In genomic region chr1:28056129-28056925, GRCh38 we compare ENCODE assay signal across 8 cellular contexts. TPM values are rescaled to one million over a fixed set of nuclear protein-coding genes. Genes with fewer than 3 reads are reported as not detected.
A peak's percentile ranks its signal among the peaks of the same experiment; 100 is the strongest.
DNase-seq lines count a peak whose midpoint lies in the region; ATAC-seq and TF ChIP-seq lines count a peak whose summit lies in the region.

No MANE protein-coding gene starts in this region.

- no peaks in the 10 kb centered on the region for H3K27me3 Mint-ChIP-seq in mesothelial cell of epicardium (ENCODE audit: low read depth)

- no peak for TF ChIP-seq RAD21 in HCT116 (IDR thresholded peaks at IDR 0.05; ENCODE audit: low read depth)

- no peaks in the 10 kb centered on the region for H3F3A ChIP-seq in OCI-LY1 (ENCODE audit: insufficient read depth, low read length)

- no peaks in the 10 kb centered on the region for H3K4me1 ChIP-seq in HCT116 (ENCODE audit: control insufficient read depth in 1 of 2, insufficient read depth in 2 of 2, low read length in 2 of 2)
- peaks cover 43% of the 10 kb centered on the region for H3K4me1 ChIP-seq in OCI-LY1 (ENCODE audit: insufficient read depth, low read length, severe bottlenecking)
- H3K4me1 ChIP-seq in mesendoderm (ENCODE audit: control insufficient read depth, low read depth, low read length), result no peaks in the 10 kb centered on the region

- H3K4me3 ChIP-seq in HCT116 (replicated peaks in 1 of 2; ENCODE audit: low read depth in 1 of 2, low read length in 2 of 2), result no peak overlapping the region
- H3K4me3 ChIP-seq in OCI-LY1 (ENCODE audit: low read depth, low read length, poor library complexity, severe bottlenecking), result no peak overlapping the region
- no peak overlapping the region for H3K4me3 ChIP-seq in mesendoderm (ENCODE audit: low read length)

- no peaks in the 10 kb centered on the region for H3K9me2 ChIP-seq in HCT116 (ENCODE audit: insufficient read depth)
- H3K9me2 ChIP-seq in OCI-LY1 (ENCODE audit: low read depth, low read length), result no peaks in the 10 kb centered on the region

- H3K4me1 Mint-ChIP-seq in mesothelial cell of epicardium, result peaks cover 28% of the 10 kb centered on the region

- H2AFZ ChIP-seq in HCT116 (ENCODE audit: low read depth, low read length, poor library complexity, severe bottlenecking), result no peak overlapping the region
- H2AFZ ChIP-seq in OCI-LY1 (ENCODE audit: low read length), result no peak overlapping the region

- no peak overlapping the region for H2BK120ac ChIP-seq in mesendoderm (ENCODE audit: low read depth, low read length)

- no peak overlapping the region for H3K23ac ChIP-seq in mesendoderm (ENCODE audit: low read length)

- H3K18ac ChIP-seq in mesendoderm (ENCODE audit: low read length), result no peak overlapping the region

- no peak for TF ChIP-seq POLR2A in HCT116 (IDR thresholded peaks at IDR 0.05; ENCODE audit: borderline replicate concordance, extremely low read depth, insufficient read depth, insufficient read length)

- no peaks in the 10 kb centered on the region for H3K9me3 ChIP-seq in HCT116 (ENCODE audit: control insufficient read depth in 1 of 2, insufficient read depth in 1 of 2, low read depth in 1 of 2, low read length in 2 of 2)
- no peaks in the 10 kb centered on the region for H3K9me3 ChIP-seq in OCI-LY1 (ENCODE audit: low read length)

- H3K56ac ChIP-seq in mesendoderm (ENCODE audit: low read length), result no peak overlapping the region

- TSS peak; percentile 13 for BruUV-seq in HCT116 (replicated peaks; lab: Mats Ljungman, UMichigan)

- H4K20me1 ChIP-seq in HCT116 (ENCODE audit: insufficient read depth) (peaks cover 3% of the 10 kb centered on the region; the same call in 1 of the 2 replicates), OCI-LY1 (ENCODE audit: insufficient read depth, low read length) (no peaks in the 10 kb centered on the region)

- WGBS in mesendoderm (ENCODE audit: extremely low coverage, insufficient coverage, low lambda C conversion rate), result no CpG with 5 or more reads among the region's 4 CpGs

- H3K4me2 ChIP-seq in HCT116 (ENCODE audit: low read length) (no peak overlapping the region), OCI-LY1 (ENCODE audit: low read length) (no peak overlapping the region), mesendoderm (ENCODE audit: low read length) (no peak overlapping the region)

- TF ChIP-seq CTCF in HCT116 (IDR thresholded peaks at IDR 0.05 in 2 of 3, conservative IDR thresholded peaks at IDR 0.05 in 1 of 3; ENCODE audit: borderline replicate concordance in 1 of 3, insufficient read depth in 1 of 3, low read depth in 2 of 3, low read length in 2 of 3), result no peak
- no peak for TF ChIP-seq CTCF in OCI-LY1 (IDR thresholded peaks at IDR 0.05; ENCODE audit: low read length)
- no peak for TF ChIP-seq CTCF in mesothelial cell of epicardium (IDR thresholded peaks at IDR 0.05; ENCODE audit: unreplicated experiment)

- CTCF ChIA-PET in HCT116 (lab: Charles Lee), result no interaction called here

- H3K27ac Mint-ChIP-seq in mesothelial cell of epicardium, result no peak overlapping the region

- no peak overlapping the region for H4K8ac ChIP-seq in mesendoderm (ENCODE audit: low read depth, low read length)

- POLR2A ChIA-PET in HCT116 (lab: Charles Lee), result no interaction called here

- H3K27me3 ChIP-seq in HCT116 (ENCODE audit: insufficient read depth, low read length) (no peaks in the 10 kb centered on the region), OCI-LY1 (ENCODE audit: insufficient read depth, low read length) (no peaks in the 10 kb centered on the region), mesendoderm (ENCODE audit: insufficient read depth, low read length, poor library complexity) (no peaks in the 10 kb centered on the region)

- DNase-seq in HCT116 (ENCODE audit: low read depth, low spot score) (no peak), NCI-H226 (no peak), mesothelial cell of epicardium (ENCODE audit: low spot score in 2 of 2, unreplicated experiment in 2 of 2) (no peak), mesendoderm (no peak)
- DNase-seq in activated T-helper 9 cell treated with anti-CD3 and anti-CD28 coated beads, Interleukin-2, amount 50 U/mL, for 16 hours (ENCODE audit: low read depth), result peak; percentile 47
- peak; percentile 53 for DNase-seq in stimulated activated CD4-positive, alpha-beta T cell treated with anti-CD3 and anti-CD28 coated beads, Interleukin-2, amount 100 ng/mL, for 4 hours (ENCODE audit: low read depth)

- H3K36me3 ChIP-seq in HCT116 (ENCODE audit: control insufficient read depth in 1 of 2, insufficient read depth in 2 of 2, low read length in 2 of 2), result no peaks in the 10 kb centered on the region
- H3K36me3 ChIP-seq in OCI-LY1 (ENCODE audit: insufficient read depth, low read length), result peaks cover 32% of the 10 kb centered on the region; the same call in 1 of the 2 replicates
- no peaks in the 10 kb centered on the region for H3K36me3 ChIP-seq in mesendoderm (ENCODE audit: control insufficient read depth, insufficient read depth, low read length)

- H3K79me2 ChIP-seq in HCT116 (ENCODE audit: insufficient read depth, low read length) (peaks cover 32% of the 10 kb centered on the region), OCI-LY1 (ENCODE audit: insufficient read depth, low read length) (peaks cover 36% of the 10 kb centered on the region), mesendoderm (ENCODE audit: control insufficient read depth, insufficient read depth, low read length) (no peaks in the 10 kb centered on the region)

- H3K4me3 Mint-ChIP-seq in mesothelial cell of epicardium, result no peak overlapping the region

- no peak overlapping the region for H2BK15ac ChIP-seq in mesendoderm (replicated peaks; ENCODE audit: low read depth)

- no peak overlapping the region for H2AK5ac ChIP-seq in mesendoderm (ENCODE audit: low read length)

- RAD21 ChIA-PET in HCT116 (lab: Charles Lee; ENCODE audit: low non-redundant PET in 1 of 2, low total read pairs in 2 of 2, uncharacterized antibody in 2 of 2, unreplicated experiment in 2 of 2), result no interaction called here

- no peak overlapping the region for H3K4ac ChIP-seq in mesendoderm (ENCODE audit: low read depth, low read length)

- H4K5ac ChIP-seq in mesendoderm (ENCODE audit: low read length), result no peak overlapping the region

- H3K27ac ChIP-seq in HCT116 (ENCODE audit: low read depth, low read length) (no peak overlapping the region), OCI-LY1 (ENCODE audit: low read depth, low read length, poor library complexity, severe bottlenecking) (peak overlapping the region; percentile 35), mesendoderm (ENCODE audit: low read depth, low read length) (no peak overlapping the region)

- no peaks in the 10 kb centered on the region for H3K9me3 Mint-ChIP-seq in mesothelial cell of epicardium

- H2BK5ac ChIP-seq in mesendoderm (ENCODE audit: low read length), result no peak overlapping the region

- no peak overlapping the region for H3K9ac ChIP-seq in HCT116 (ENCODE audit: low read length)
- H3K9ac ChIP-seq in OCI-LY1 (ENCODE audit: low read length), result no peak overlapping the region
- no peak overlapping the region for H3K9ac ChIP-seq in mesendoderm (ENCODE audit: low read length)

- no peak for ATAC-seq in HCT116
- no peak for ATAC-seq in HG02840 (IDR thresholded peaks at IDR 0.05; ENCODE audit: low FRiP score, unreplicated experiment)

- H3K36me3 Mint-ChIP-seq in mesothelial cell of epicardium, result peaks cover 14% of the 10 kb centered on the region

- H3K79me1 ChIP-seq in mesendoderm (ENCODE audit: low read length), result no peaks in the 10 kb centered on the region

- intact Hi-C loops in HCT116 (cut with micrococcal nuclease), result no loop called here

TF ChIP-seq in HCT116, 20 proteins besides CTCF, POLR2A, EP300 and RAD21:
- TF ChIP-seq, protein P1, sequence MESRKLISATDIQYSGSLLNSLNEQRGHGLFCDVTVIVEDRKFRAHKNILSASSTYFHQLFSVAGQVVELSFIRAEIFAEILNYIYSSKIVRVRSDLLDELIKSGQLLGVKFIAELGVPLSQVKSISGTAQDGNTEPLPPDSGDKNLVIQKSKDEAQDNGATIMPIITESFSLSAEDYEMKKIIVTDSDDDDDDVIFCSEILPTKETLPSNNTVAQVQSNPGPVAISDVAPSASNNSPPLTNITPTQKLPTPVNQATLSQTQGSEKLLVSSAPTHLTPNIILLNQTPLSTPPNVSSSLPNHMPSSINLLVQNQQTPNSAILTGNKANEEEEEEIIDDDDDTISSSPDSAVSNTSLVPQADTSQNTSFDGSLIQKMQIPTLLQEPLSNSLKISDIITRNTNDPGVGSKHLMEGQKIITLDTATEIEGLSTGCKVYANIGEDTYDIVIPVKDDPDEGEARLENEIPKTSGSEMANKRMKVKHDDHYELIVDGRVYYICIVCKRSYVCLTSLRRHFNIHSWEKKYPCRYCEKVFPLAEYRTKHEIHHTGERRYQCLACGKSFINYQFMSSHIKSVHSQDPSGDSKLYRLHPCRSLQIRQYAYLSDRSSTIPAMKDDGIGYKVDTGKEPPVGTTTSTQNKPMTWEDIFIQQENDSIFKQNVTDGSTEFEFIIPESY (IDR thresholded peaks at IDR 0.05; ENCODE audit: extremely low read depth, insufficient replicate concordance, low read length), result no peak
- TF ChIP-seq ATF3 (IDR thresholded peaks at IDR 0.05) (no peak), SRF (IDR thresholded peaks at IDR 0.05; ENCODE audit: low read depth) (no peak), POLR2AphosphoS5 (IDR thresholded peaks at IDR 0.05; ENCODE audit: low read depth, low read length) (no peak), FOSL1 (IDR thresholded peaks at IDR 0.05; ENCODE audit: low read depth) (no peak), CBX3 (IDR thresholded peaks at IDR 0.05; ENCODE audit: low read depth) (no peak), EZH2 (IDR thresholded peaks at IDR 0.05) (no peak), EZH2phosphoT487 (IDR thresholded peaks at IDR 0.05; ENCODE audit: borderline replicate concordance) (no peak), YY1 (IDR thresholded peaks at IDR 0.05; ENCODE audit: extremely low read depth, insufficient replicate concordance, low read depth, low read length) (no peak)

RNA-seq across cellular contexts. Expression of gene EYA3, which starts 32.1 kb away (rescaled TPM):
- 25.9 TPM for total RNA-seq in HCT116 (2021; ENCODE audit: unreplicated experiment)
- polyA plus RNA-seq in HCT116 (2012), result 10.4 TPM in 2 replicates
- 28.3 to 30.2 TPM (median 29.3 TPM) in 3 replicates for total RNA-seq in mesothelial cell of epicardium
- 16.8 TPM for polyA plus RNA-seq in mesendoderm (2013, experiment 1 of 2)
- 18.5 TPM for polyA plus RNA-seq in mesendoderm (2013, experiment 2 of 2)

Comparison
In these comparisons a context has a peak if more than half of its experiments do, and no peak if none do; other contexts are left out.
1. DNase-seq: peak in activated T-helper 9 cell treated with anti-CD3 and anti-CD28 coated beads, Interleukin-2, amount 50 U/mL, for 16 hours (single experiment) and stimulated activated CD4-positive, alpha-beta T cell treated with anti-CD3 and anti-CD28 coated beads, Interleukin-2, amount 100 ng/mL, for 4 hours (single experiment); none in HCT116 (single experiment), NCI-H226 (single experiment), mesothelial cell of epicardium (0 of 2) and mesendoderm (single experiment).